In the genomic region with DNA sequence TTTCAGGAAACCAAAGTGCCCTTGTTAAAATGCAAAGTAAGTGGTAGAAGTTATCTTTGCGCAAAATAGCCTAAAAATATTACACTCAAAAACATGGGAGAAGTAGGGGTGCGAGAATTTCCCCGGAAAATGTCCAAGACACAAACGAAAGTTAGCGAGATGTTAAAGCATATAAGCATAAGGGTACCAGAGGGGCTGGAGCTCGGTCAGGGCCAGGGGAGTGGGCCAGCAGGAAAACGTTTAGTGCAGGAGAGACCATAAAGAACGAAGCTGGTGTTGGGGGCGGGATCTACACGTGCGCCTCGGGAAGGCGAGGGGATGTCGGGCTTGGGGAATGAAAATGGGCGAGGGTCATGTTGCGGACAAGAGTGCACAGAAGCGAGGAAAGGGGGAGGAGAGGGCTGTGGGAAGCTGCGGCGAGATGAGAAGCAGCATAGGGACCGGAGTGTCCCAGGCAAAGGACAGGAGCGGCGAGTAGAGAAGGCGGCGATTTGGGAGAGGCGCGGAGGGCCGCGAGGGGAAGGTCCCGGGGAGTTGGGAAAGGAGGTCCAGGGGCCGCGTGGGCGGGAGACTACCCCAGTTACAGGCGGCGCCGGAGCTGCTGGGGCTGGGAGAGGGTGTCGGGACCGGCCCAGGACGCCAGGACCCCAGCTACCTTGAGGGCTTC, we compare ENCODE assay signal across 1 cellular context.
TF ChIP-seq lines count a peak whose summit lies in the region.

No MANE protein-coding gene starts in this region.

TF ChIP-seq in GM12878, 131 proteins besides CTCF, POLR2A, EP300 and RAD21:
- TF ChIP-seq, protein P1, sequence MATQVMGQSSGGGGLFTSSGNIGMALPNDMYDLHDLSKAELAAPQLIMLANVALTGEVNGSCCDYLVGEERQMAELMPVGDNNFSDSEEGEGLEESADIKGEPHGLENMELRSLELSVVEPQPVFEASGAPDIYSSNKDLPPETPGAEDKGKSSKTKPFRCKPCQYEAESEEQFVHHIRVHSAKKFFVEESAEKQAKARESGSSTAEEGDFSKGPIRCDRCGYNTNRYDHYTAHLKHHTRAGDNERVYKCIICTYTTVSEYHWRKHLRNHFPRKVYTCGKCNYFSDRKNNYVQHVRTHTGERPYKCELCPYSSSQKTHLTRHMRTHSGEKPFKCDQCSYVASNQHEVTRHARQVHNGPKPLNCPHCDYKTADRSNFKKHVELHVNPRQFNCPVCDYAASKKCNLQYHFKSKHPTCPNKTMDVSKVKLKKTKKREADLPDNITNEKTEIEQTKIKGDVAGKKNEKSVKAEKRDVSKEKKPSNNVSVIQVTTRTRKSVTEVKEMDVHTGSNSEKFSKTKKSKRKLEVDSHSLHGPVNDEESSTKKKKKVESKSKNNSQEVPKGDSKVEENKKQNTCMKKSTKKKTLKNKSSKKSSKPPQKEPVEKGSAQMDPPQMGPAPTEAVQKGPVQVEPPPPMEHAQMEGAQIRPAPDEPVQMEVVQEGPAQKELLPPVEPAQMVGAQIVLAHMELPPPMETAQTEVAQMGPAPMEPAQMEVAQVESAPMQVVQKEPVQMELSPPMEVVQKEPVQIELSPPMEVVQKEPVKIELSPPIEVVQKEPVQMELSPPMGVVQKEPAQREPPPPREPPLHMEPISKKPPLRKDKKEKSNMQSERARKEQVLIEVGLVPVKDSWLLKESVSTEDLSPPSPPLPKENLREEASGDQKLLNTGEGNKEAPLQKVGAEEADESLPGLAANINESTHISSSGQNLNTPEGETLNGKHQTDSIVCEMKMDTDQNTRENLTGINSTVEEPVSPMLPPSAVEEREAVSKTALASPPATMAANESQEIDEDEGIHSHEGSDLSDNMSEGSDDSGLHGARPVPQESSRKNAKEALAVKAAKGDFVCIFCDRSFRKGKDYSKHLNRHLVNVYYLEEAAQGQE (IDR thresholded peaks at IDR 0.05; ENCODE audit: low read depth, low read length) = no peak
- TF ChIP-seq MTA3 (IDR thresholded peaks at IDR 0.05; ENCODE audit: borderline replicate concordance, low read length) (0 out of 2 replicates have a peak, but pooled peaks have one; percentile 43), HDGF (IDR thresholded peaks at IDR 0.05) (0 out of 2 replicates have a peak, but pooled peaks have one; percentile 74), IKZF2 (IDR thresholded peaks at IDR 0.05) (peak; percentile 54 to 78), BHLHE40 (IDR thresholded peaks at IDR 0.05; ENCODE audit: borderline replicate concordance in 1 of 2, low read depth in 2 of 2, low read length in 1 of 2) (peak in 1 of 2 experiments; percentile 32; a peak in 1 of 4 replicates), EGR1 (IDR thresholded peaks at IDR 0.05; ENCODE audit: borderline replicate concordance in 1 of 2, low read depth in 2 of 2, low read length in 2 of 2) (peak in 1 of 2 experiments; percentile 69; a peak in 2 of 3 replicates), IRF4 (IDR thresholded peaks at IDR 0.05; ENCODE audit: low read depth, low read length) (no peak), NBN (IDR thresholded peaks at IDR 0.05) (0 out of 2 replicates have a peak, but pooled peaks have one; percentile 55)
- TF ChIP-seq, protein P2, sequence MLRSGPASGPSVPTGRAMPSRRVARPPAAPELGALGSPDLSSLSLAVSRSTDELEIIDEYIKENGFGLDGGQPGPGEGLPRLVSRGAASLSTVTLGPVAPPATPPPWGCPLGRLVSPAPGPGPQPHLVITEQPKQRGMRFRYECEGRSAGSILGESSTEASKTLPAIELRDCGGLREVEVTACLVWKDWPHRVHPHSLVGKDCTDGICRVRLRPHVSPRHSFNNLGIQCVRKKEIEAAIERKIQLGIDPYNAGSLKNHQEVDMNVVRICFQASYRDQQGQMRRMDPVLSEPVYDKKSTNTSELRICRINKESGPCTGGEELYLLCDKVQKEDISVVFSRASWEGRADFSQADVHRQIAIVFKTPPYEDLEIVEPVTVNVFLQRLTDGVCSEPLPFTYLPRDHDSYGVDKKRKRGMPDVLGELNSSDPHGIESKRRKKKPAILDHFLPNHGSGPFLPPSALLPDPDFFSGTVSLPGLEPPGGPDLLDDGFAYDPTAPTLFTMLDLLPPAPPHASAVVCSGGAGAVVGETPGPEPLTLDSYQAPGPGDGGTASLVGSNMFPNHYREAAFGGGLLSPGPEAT (IDR thresholded peaks at IDR 0.05; ENCODE audit: low read depth) = 0 out of 2 replicates have a peak, but pooled peaks have one; percentile 27
